Comparison of ENCODE assay signal across 25 cellular contexts in genomic region chr5:149599375-149599774, GRCh38.
"Had no signal": no experiment of that assay in that cellular context is flagged by ENCODE, and none has a peak within 500 bp of the region (broad histone marks: within the 10 kb centered on the region; RNA-seq: fewer than 3 reads in every experiment).

No MANE protein-coding gene starts in this region.

- H3K4me3 ChIP-seq: ascending aorta, cardiac muscle cell had no signal

- H3K27ac ChIP-seq: ascending aorta, cardiac muscle cell had no signal

- H3K36me3 ChIP-seq: cardiac muscle cell had no signal

- H3K27me3 ChIP-seq: ascending aorta, cardiac muscle cell had no signal

- ATAC-seq: activated CD4-positive, alpha-beta T cell treated with anti-CD3 and anti-CD28 coated beads for 36 hours; activated CD8-positive, alpha-beta memory T cell treated with anti-CD3 and anti-CD28 coated beads, Interleukin-2, amount 10 ng/mL, durations not matched to agents 7 days and 5 days; activated CD8-positive, alpha-beta T cell treated with anti-CD3 and anti-CD28 coated beads, Interleukin-2, amount 10 ng/mL, durations not matched to agents 7 days and 5 days; activated naive CD8-positive, alpha-beta T cell treated with anti-CD3 and anti-CD28 coated beads, Interleukin-2, amount 50 U/mL, for 24 hours had no signal

- H3K9me3 ChIP-seq: ascending aorta had no signal

- DNase-seq: activated B cell treated with CpG ODN at 0.5 μM for 24 hours; activated CD4-positive, alpha-beta memory T cell treated with anti-CD3 and anti-CD28 coated beads, Interleukin-2, amount 10 ng/mL, durations not matched to agents 7 days and 5 days; activated CD4-positive, alpha-beta T cell treated with anti-CD3 and anti-CD28 coated beads for 1 hour; activated CD4-positive, alpha-beta T cell treated with anti-CD3 and anti-CD28 coated beads for 36 hours; activated CD4-positive, alpha-beta T cell treated with anti-CD3 and anti-CD28 coated beads for 48 hours; activated CD4-positive, alpha-beta T cell treated with anti-CD3 and anti-CD28 coated beads, Interleukin-2, amount 10 ng/mL, durations not matched to agents 7 days and 5 days; activated CD4-positive, alpha-beta T cell treated with anti-CD3 and anti-CD28 coated beads, Interleukin-2, amount 50 U/mL, for 48 hours; activated CD8-positive, alpha-beta memory T cell treated with anti-CD3 and anti-CD28 coated beads for 24 hours; activated CD8-positive, alpha-beta memory T cell treated with anti-CD3 and anti-CD28 coated beads, Interleukin-2, amount 10 ng/mL, durations not matched to agents 7 days and 5 days; activated CD8-positive, alpha-beta memory T cell treated with anti-CD3 and anti-CD28 coated beads, Interleukin-2, amount 50 U/mL, for 48 hours; activated CD8-positive, alpha-beta T cell treated with anti-CD3 and anti-CD28 coated beads, Interleukin-2, amount 10 ng/mL, durations not matched to agents 7 days and 5 days; activated effector memory CD4-positive, alpha-beta T cell treated with Interleukin-2 at 50 U/mL for 16 hours; activated gamma-delta T cell; activated naive CD4-positive, alpha-beta T cell treated with anti-CD3 and anti-CD28 coated beads, Interleukin-2, amount 10 ng/mL, durations not matched to agents 7 days and 5 days; activated naive CD4-positive, alpha-beta T cell treated with Interleukin-2 at 50 U/mL for 16 hours; activated naive CD8-positive, alpha-beta T cell treated with anti-CD3 and anti-CD28 coated beads, Interleukin-2, amount 10 ng/mL, durations not matched to agents 7 days and 5 days; activated naive CD8-positive, alpha-beta T cell treated with anti-CD3 and anti-CD28 coated beads, Interleukin-2, amount 50 U/mL, for 24 hours; activated T-cell treated with anti-CD3 and anti-CD28 coated beads, Interleukin-2, amount 50 U/mL, for 24 hours; activated T-cell treated with anti-CD3 and anti-CD28 coated beads, Interleukin-2, amount 50 U/mL, for 48 hours; amygdala; anterior cingulate cortex; T-helper 2 cell; T-helper 9 cell had no signal
